15 cellular contexts compared by ENCODE assay signal in genomic region chr2:197263077-197263476, GRCh38. TPM values are rescaled to one million over a fixed set of nuclear protein-coding genes. Genes with fewer than 3 reads are reported as not detected.
DNase-seq lines count a peak whose midpoint lies in the region; ATAC-seq, FAIRE-seq and TF ChIP-seq lines count a peak whose summit lies in the region.
"Had no signal": no experiment of that assay in that cellular context is flagged by ENCODE, and none has a peak within 500 bp of the region (broad histone marks: within the 10 kb centered on the region; RNA-seq: fewer than 3 reads in every experiment).

No MANE protein-coding gene starts in this region.

- peak overlapping the region; percentile 86 for H3K27ac Mint-ChIP-seq in activated T-cell treated with anti-CD3 and anti-CD28 coated beads, Interleukin-2, amount 50 U/mL, for 24 hours
- H3K27ac Mint-ChIP-seq: progenitor cell of endocrine pancreas had no signal

- TF ChIP-seq CTCF in GM12878 (IDR thresholded peaks at IDR 0.05 in 2 of 3, conservative IDR thresholded peaks at IDR 0.05 in 1 of 3; ENCODE audit: control insufficient read depth in 2 of 3, extremely low read depth in 1 of 3, insufficient read depth in 1 of 3, low read depth in 3 of 3, low read length in 3 of 3) (no peak), spleen (IDR thresholded peaks at IDR 0.05 in 8 of 11, conservative IDR thresholded peaks at IDR 0.05 in 3 of 11) (no peak)

- 99% methylated on average over 9 of the region's 9 CpGs for WGBS in GM12878 (ENCODE audit: insufficient coverage, insufficient replicate concordance, low lambda C conversion rate, missing lambda C conversion rate)
- 91 to 95% (median 94%) methylated on average over 4 to 9 of the region's 9 CpGs for WGBS in spleen, 5 donors

- no peak overlapping the region for H3K9ac ChIP-seq in GM12878 (ENCODE audit: control insufficient read depth, insufficient read depth, low read length)

- H3K4me3 ChIP-seq in GM12878 (no peak overlapping the region), spleen (no peak overlapping the region)
- H3K4me3 ChIP-seq: left lung, SJCRH30 had no signal

- in situ Hi-C loops in GM12878 (cut with MboI), result no loop called here

- SMC1A ChIA-PET in GM12878 (lab: Charles Lee; ENCODE audit: uncharacterized antibody, unreplicated experiment), result interaction anchor here (0.9 to 4.7 kb wide), 11 partner anchors 10 to 149 kb away, joined by 3 to 37 read pairs (median 6); no protein-coding TSS in a partner anchor

- no peak overlapping the region for H2AFZ ChIP-seq in GM12878 (ENCODE audit: control insufficient read depth, low read depth, low read length)

- FAIRE-seq in GM12878 (lab: Jason Lieb, UNC), result no peak

- DNase-seq in activated T-cell treated with anti-CD3 and anti-CD28 coated beads, Interleukin-2, amount 50 U/mL, for 24 hours, result no peak
- no peak for DNase-seq in activated T-cell treated with anti-CD3 and anti-CD28 coated beads for 4 hours
- DNase-seq in NCI-H524 treated with DMSO at 0.1 percent for 48 hours (lab: John Stamatoyannopoulos, UW), result peak; percentile 22
- no peak for DNase-seq in GM12878 (ENCODE audit: low read depth, low spot score)
- DNase-seq in spleen, result peak; percentile 76
- no peak for DNase-seq in NCI-H2227 treated with DMSO at 0.1 percent for 48 hours (lab: John Stamatoyannopoulos, UW)
- DNase-seq in NCI-H2196 (lab: John Stamatoyannopoulos, UW; ENCODE audit: unreplicated experiment), result no peak
- DNase-seq: caudate nucleus, DMS153, foreskin fibroblast, left lung, NCI-H226, SJCRH30 had no signal

- H3K27me3 ChIP-seq in GM12878 (replicated peaks in 1 of 2; ENCODE audit: control insufficient read depth in 2 of 2, insufficient read depth in 2 of 2, low read length in 1 of 2) (no peaks in the 10 kb centered on the region), spleen (replicated peaks in 1 of 7) (no peaks in the 10 kb centered on the region)
- H3K27me3 ChIP-seq: left lung, SJCRH30 had no signal

- peaks cover 85% of the 10 kb centered on the region for H3K79me2 ChIP-seq in GM12878 (ENCODE audit: control insufficient read depth, insufficient read depth, low read length)

- no TSS peak for BruUV-seq in GM12878 (replicated peaks; lab: Mats Ljungman, UMichigan)

- peak overlapping the region; percentile 1 for H3K4me3 Mint-ChIP-seq in activated T-cell treated with anti-CD3 and anti-CD28 coated beads, Interleukin-2, amount 50 U/mL, for 24 hours

- H3K36me3 Mint-ChIP-seq in activated T-cell treated with anti-CD3 and anti-CD28 coated beads, Interleukin-2, amount 50 U/mL, for 24 hours (ENCODE audit: low read depth), result peaks cover 36% of the 10 kb centered on the region

- peaks cover 90% of the 10 kb centered on the region for H3K4me1 Mint-ChIP-seq in activated T-cell treated with anti-CD3 and anti-CD28 coated beads, Interleukin-2, amount 50 U/mL, for 24 hours (ENCODE audit: low read depth)

- no peaks in the 10 kb centered on the region for H3K9me3 Mint-ChIP-seq in activated T-cell treated with anti-CD3 and anti-CD28 coated beads, Interleukin-2, amount 50 U/mL, for 24 hours

- H3K4me1 ChIP-seq in GM12878 (ENCODE audit: control insufficient read depth, insufficient read depth, low read length) (peaks cover 71% of the 10 kb centered on the region), spleen (peaks cover 49 to 87% (median 81%) of the 10 kb centered on the region in 6 donors)
- H3K4me1 ChIP-seq: SJCRH30 had no signal

- no peak for TF ChIP-seq EP300 in GM12878 (IDR thresholded peaks at IDR 0.05; ENCODE audit: borderline replicate concordance in 1 of 2, control insufficient read depth in 1 of 2, low read depth in 2 of 2, low read length in 2 of 2)

- TF ChIP-seq POLR2A in GM12878 (IDR thresholded peaks at IDR 0.05; ENCODE audit: low read depth, low read length) (no peak), spleen (IDR thresholded peaks at IDR 0.05) (no peak)

- H3K27me3 Mint-ChIP-seq in activated T-cell treated with anti-CD3 and anti-CD28 coated beads, Interleukin-2, amount 50 U/mL, for 24 hours, result no peaks in the 10 kb centered on the region
- H3K27me3 Mint-ChIP-seq: progenitor cell of endocrine pancreas had no signal

- H3K36me3 ChIP-seq in GM12878 (ENCODE audit: control insufficient read depth in 2 of 2, insufficient read depth in 2 of 2, low read length in 1 of 2) (peaks cover 0 to 5% of the 10 kb centered on the region in 2 experiments; a peak in 2 of 4 replicates), spleen (no peaks in the 10 kb centered on the region)
- H3K36me3 ChIP-seq: left lung, SJCRH30 had no signal

- no peaks in the 10 kb centered on the region for H4K20me1 ChIP-seq in GM12878 (ENCODE audit: control insufficient read depth, insufficient read depth)

- ATAC-seq in GM12878 (no peak), HG02885 (IDR thresholded peaks at IDR 0.05; ENCODE audit: poor library complexity, unreplicated experiment) (no peak)
- ATAC-seq: left lung had no signal

- H3K9me3 ChIP-seq in GM12878 (replicated peaks; ENCODE audit: control insufficient read depth, insufficient read depth, low read length) (no peaks in the 10 kb centered on the region; the same call in 2 of the 3 replicates), spleen (no peaks in the 10 kb centered on the region)
- H3K9me3 ChIP-seq: left lung, SJCRH30 had no signal

- intact Hi-C loops in GM12878 (cut with micrococcal nuclease; ENCODE audit: unreplicated experiment), result no loop called here
- intact Hi-C loops in spleen (cut with DNase I; ENCODE audit: low total_unique reads), result no loop called here

- POLR2A ChIA-PET in GM12878 (lab: Charles Lee), result interaction anchor here (0.6 to 1.7 kb wide), 5 partner anchors 17 to 60 kb away, joined by 3 to 8 read pairs (median 3); no protein-coding TSS in a partner anchor

- H3K27ac ChIP-seq in GM12878 (ENCODE audit: control insufficient read depth, insufficient read depth) (peak overlapping the region; percentile 87), spleen (peak overlapping the region in 6 of 8 donors; percentile 13 to 80 (median 68))
- H3K27ac ChIP-seq: SJCRH30 had no signal

- RAD21 ChIA-PET in GM12878 (lab: Charles Lee; ENCODE audit: unreplicated experiment), result interaction anchor here (1.2 to 3.1 kb wide), 8 partner anchors 18 to 72 kb away, joined by 3 to 18 read pairs (median 7); partner anchors contain the start of gene ANKRD44

- TF ChIP-seq RAD21 in GM12878 (IDR thresholded peaks at IDR 0.05; ENCODE audit: insufficient read depth, low read depth, low read length), result no peak

- no peak overlapping the region; the same call in 1 of the 2 replicates for H3K4me2 ChIP-seq in GM12878 (ENCODE audit: control insufficient read depth, insufficient read depth)

- CTCF ChIA-PET in GM12878 (lab: Yijun Ruan, JAX), result interaction anchor here (0.9 to 1.5 kb wide), 3 partner anchors 30 to 48 kb away, joined by 3 to 5 read pairs (median 3); no protein-coding TSS in a partner anchor

TF ChIP-seq in GM12878, 131 proteins besides CTCF, POLR2A, EP300 and RAD21:
- TF ChIP-seq PKNOX1 (IDR thresholded peaks at IDR 0.05) (no peak), JUNB (IDR thresholded peaks at IDR 0.05) (no peak), SMC3 (IDR thresholded peaks at IDR 0.05; ENCODE audit: borderline replicate concordance, low read length) (0 out of 2 replicates have a peak, but pooled peaks have one; percentile 9)
- TF ChIP-seq, protein P1, sequence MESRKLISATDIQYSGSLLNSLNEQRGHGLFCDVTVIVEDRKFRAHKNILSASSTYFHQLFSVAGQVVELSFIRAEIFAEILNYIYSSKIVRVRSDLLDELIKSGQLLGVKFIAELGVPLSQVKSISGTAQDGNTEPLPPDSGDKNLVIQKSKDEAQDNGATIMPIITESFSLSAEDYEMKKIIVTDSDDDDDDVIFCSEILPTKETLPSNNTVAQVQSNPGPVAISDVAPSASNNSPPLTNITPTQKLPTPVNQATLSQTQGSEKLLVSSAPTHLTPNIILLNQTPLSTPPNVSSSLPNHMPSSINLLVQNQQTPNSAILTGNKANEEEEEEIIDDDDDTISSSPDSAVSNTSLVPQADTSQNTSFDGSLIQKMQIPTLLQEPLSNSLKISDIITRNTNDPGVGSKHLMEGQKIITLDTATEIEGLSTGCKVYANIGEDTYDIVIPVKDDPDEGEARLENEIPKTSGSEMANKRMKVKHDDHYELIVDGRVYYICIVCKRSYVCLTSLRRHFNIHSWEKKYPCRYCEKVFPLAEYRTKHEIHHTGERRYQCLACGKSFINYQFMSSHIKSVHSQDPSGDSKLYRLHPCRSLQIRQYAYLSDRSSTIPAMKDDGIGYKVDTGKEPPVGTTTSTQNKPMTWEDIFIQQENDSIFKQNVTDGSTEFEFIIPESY (IDR thresholded peaks at IDR 0.05), result 0 out of 2 replicates have a peak, but pooled peaks have one; percentile 30

RNA-seq across cellular contexts. Expression of gene ANKRD44, which starts 47.5 kb away (rescaled TPM):
- total RNA-seq in GM12878 (2013; cell fraction: nucleolus; rRNA removed), result 363 and 399 TPM in 2 replicates
- total RNA-seq in GM12878 (2014; rRNA removed), result 63.7 and 65.1 TPM in 2 replicates
- 62.5 and 68.9 TPM in 2 replicates for total RNA-seq in GM12878 (2014; rRNA removed; fragmentation: Illumina TruSeq; extraction: Trizol)
- total RNA-seq in GM12878 (2021), result 93.8 and 96.3 TPM in 2 replicates
- polyA plus RNA-seq in GM12878 (2011; ENCODE audit: low read depth), result 31.8 TPM
- 96.4 and 99.1 TPM in 2 replicates for polyA plus RNA-seq in GM12878 (2011; rRNA removed)
- polyA plus RNA-seq in GM12878 (2011; cell fraction: cytosol; rRNA removed), result 228 and 306 TPM in 2 replicates
- 142 and 279 TPM in 2 replicates for polyA plus RNA-seq in GM12878 (2011; cell fraction: nucleus; rRNA removed)
- polyA plus RNA-seq in GM12878 (2012), result 26.9 and 39.0 TPM in 2 replicates
- polyA plus RNA-seq in GM12878 (2014; fragmentation: Illumina TruSeq; extraction: Trizol), result 88.5 and 110 TPM in 2 replicates
- 10 to 100 TPM; 19.1 to 29.1 TPM for polyA plus RNA-seq in GM12878 (2014; fragmentation: Nextera tagmentation; extraction: Ambion mirVana)
- polyA plus RNA-seq in GM12878 (2014; rRNA removed), result 41.8 and 56.8 TPM in 2 replicates
- polyA plus RNA-seq in GM12878 (2016; fragmentation: Nextera tagmentation; extraction: Ambion mirVana), result 10 to 100 TPM; 34.8 to 38.6 TPM
- polyA minus RNA-seq in GM12878 (2011; rRNA and poly(A)+ RNA removed), result 511 and 573 TPM in 2 replicates
- polyA minus RNA-seq in GM12878 (2011; cell fraction: cytosol; rRNA and poly(A)+ RNA removed), result 75.6 and 115 TPM in 2 replicates
- polyA minus RNA-seq in GM12878 (2011; cell fraction: nucleus; rRNA and poly(A)+ RNA removed), result 178 and 239 TPM in 2 replicates
- total RNA-seq in spleen, result 100 to 1,000 TPM; 108 to 183 (median 145) TPM
- 10 to 100 TPM; 16.0 to 18.5 (median 16.3) TPM for polyA plus RNA-seq in spleen

Comparison
In these comparisons a context has a peak if more than half of its experiments do, and no peak if none do; other contexts are left out.
1. DNase-seq: peak in NCI-H524 treated with DMSO at 0.1 percent for 48 hours (single experiment) and spleen (single experiment); none in activated T-cell treated with anti-CD3 and anti-CD28 coated beads, Interleukin-2, amount 50 U/mL, for 24 hours (single experiment), activated T-cell treated with anti-CD3 and anti-CD28 coated beads for 4 hours (single experiment), GM12878 (single experiment), NCI-H2227 treated with DMSO at 0.1 percent for 48 hours (single experiment) and NCI-H2196 (single experiment).